Comparison of ENCODE assay signal across 29 cellular contexts in the genomic region with DNA sequence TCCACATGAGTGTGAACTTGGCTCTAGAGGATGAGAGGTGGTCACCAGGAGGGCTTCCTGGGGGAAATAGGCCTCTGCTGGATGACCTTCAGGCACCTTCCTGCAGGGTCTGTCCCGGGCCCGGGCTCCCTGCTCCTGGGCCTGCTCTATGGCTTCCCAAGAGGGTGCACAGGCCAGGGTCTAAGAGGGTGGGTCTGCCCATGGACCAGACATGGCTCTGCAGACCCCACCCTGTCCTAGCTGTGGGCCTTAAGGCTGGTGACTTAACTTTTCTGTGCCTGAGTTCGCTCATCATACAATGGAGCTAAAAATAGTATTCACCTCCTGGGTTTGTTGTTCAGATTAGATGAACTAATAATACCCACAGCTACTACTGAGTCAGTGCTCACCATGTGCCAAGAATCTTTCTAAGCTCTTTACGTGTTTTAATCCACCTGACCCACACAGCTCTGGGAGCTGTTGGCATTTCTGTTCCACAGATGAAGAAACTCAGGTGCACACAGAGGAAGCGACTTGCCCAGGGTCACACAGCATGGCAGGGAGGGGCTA. TPM values are rescaled to one million over a fixed set of nuclear protein-coding genes. Genes with fewer than 3 reads are reported as not detected.
DNase-seq lines count a peak whose midpoint lies in the region; ATAC-seq and TF ChIP-seq lines count a peak whose summit lies in the region.
"Had no signal": no experiment of that assay in that cellular context is flagged by ENCODE, and none has a peak within 500 bp of the region (broad histone marks: within the 10 kb centered on the region; RNA-seq: fewer than 3 reads in every experiment).

No MANE protein-coding gene starts in this region.

- H3K4me1 ChIP-seq in BLaER1 treated with 17β-estradiol and CSF1 and Interleukin-3, amounts not matched to agents 10 nM and 100 nM = peaks cover 0 to 58% (median 43%) of the 10 kb centered on the region in 10 experiments; a peak in 13 of 20 replicates
- no peaks in the 10 kb centered on the region for H3K4me1 ChIP-seq in RWPE2 (ENCODE audit: insufficient read depth, poor library complexity, severe bottlenecking)
- H3K4me1 ChIP-seq: spleen had no signal

- H3K27me3 Mint-ChIP-seq in activated naive CD8-positive, alpha-beta T cell treated with anti-CD3 and anti-CD28 coated beads for 36 hours = peaks cover 4% of the 10 kb centered on the region

- no peak for DNase-seq in RWPE2 (ENCODE audit: low spot score)
- DNase-seq in epithelial cell of prostate (ENCODE audit: low read depth, low spot score) = peak; percentile 12
- peak; percentile 37 for DNase-seq in non-pigmented ciliary epithelial cell (ENCODE audit: low read depth)
- DNase-seq in activated naive CD8-positive, alpha-beta T cell treated with anti-CD3 and anti-CD28 coated beads for 36 hours = no peak
- DNase-seq in NCI-H748 (lab: John Stamatoyannopoulos, UW; ENCODE audit: unreplicated experiment) = no peak
- no peak for DNase-seq in NCI-H526 treated with DMSO at 0.1 percent for 48 hours (lab: John Stamatoyannopoulos, UW)
- DNase-seq: activated CD4-positive, alpha-beta T cell treated with anti-CD3 and anti-CD28 coated beads, Interleukin-2, amount 50 U/mL, for 48 hours; activated CD4-positive, CD25-positive, alpha-beta regulatory T cell; activated CD8-positive, alpha-beta memory T cell treated with anti-CD3 and anti-CD28 coated beads, Interleukin-2, amount 50 U/mL, for 4 hours; CD8-positive, alpha-beta T cell; DMS 273 treated with DMSO at 0.1 percent for 48 hours; effector CD8-positive, alpha-beta T cell; left cardiac atrium; mesendoderm; naive B cell; NCI-H1092 treated with DMSO at 0.1 percent for 48 hours; NCI-H1930; NCI-H82; occipital lobe; OCI-M1; SHP77 treated with DMSO at 0.1 percent for 48 hours; spleen; stimulated activated CD4-positive, alpha-beta T cell treated with anti-CD3 and anti-CD28 coated beads, Interleukin-2, amount 100 ng/mL, for 48 hours had no signal

- no peaks in the 10 kb centered on the region for H3K36me3 ChIP-seq in BLaER1 treated with 17β-estradiol and CSF1 and Interleukin-3, amounts not matched to agents 10 nM and 100 nM
- H3K36me3 ChIP-seq in RWPE2 (ENCODE audit: low read depth) = no peaks in the 10 kb centered on the region
- H3K36me3 ChIP-seq: ascending aorta, esophagus muscularis mucosa, spleen had no signal

- peaks cover 0 to 9% (median 0%) of the 10 kb centered on the region in 11 experiments; a peak in 5 of 22 replicates for H3K27me3 ChIP-seq in BLaER1 treated with 17β-estradiol and CSF1 and Interleukin-3, amounts not matched to agents 10 nM and 100 nM
- no peaks in the 10 kb centered on the region for H3K27me3 ChIP-seq in RWPE2 (ENCODE audit: insufficient read depth, poor library complexity, severe bottlenecking)
- H3K27me3 ChIP-seq: ascending aorta had no signal

- no peaks in the 10 kb centered on the region for H3K9me3 ChIP-seq in BLaER1 treated with 17β-estradiol and CSF1 and Interleukin-3, amounts not matched to agents 10 nM and 100 nM (replicated peaks in 1 of 11)
- H3K9me3 ChIP-seq in RWPE2 (ENCODE audit: severe bottlenecking) = no peaks in the 10 kb centered on the region
- H3K9me3 ChIP-seq: ascending aorta, esophagus muscularis mucosa, spleen had no signal

- no peak overlapping the region for H3K9ac ChIP-seq in BLaER1 treated with 17β-estradiol and CSF1 and Interleukin-3, amounts not matched to agents 10 nM and 100 nM

- H3K4me3 Mint-ChIP-seq in activated naive CD8-positive, alpha-beta T cell treated with anti-CD3 and anti-CD28 coated beads for 36 hours = no peak overlapping the region
- H3K4me3 Mint-ChIP-seq: activated naive CD4-positive, alpha-beta T cell treated with anti-CD3 and anti-CD28 coated beads, Interleukin-2, amount 50 U/mL, for 24 hours; CD8-positive, alpha-beta T cell; stimulated activated effector memory CD8-positive, alpha-beta T cell treated with anti-CD3 and anti-CD28 coated beads, Interleukin-12 subunit alpha, Interleukin-12 subunit beta, amount 100 ng/mL, for 72 hours had no signal

- peak; percentile 23; the same call in 1 of the 3 replicates for ATAC-seq in RWPE2 (ENCODE audit: low read depth)
- ATAC-seq: CD8-positive, alpha-beta T cell; HCT116; stimulated activated effector memory CD8-positive, alpha-beta T cell treated with anti-CD3 and anti-CD28 coated beads, Interleukin-12 subunit alpha, Interleukin-12 subunit beta, amount 100 ng/mL, for 72 hours had no signal

- H3K4me3 ChIP-seq in BLaER1 treated with 17β-estradiol and CSF1 and Interleukin-3, amounts not matched to agents 10 nM and 100 nM = no peak overlapping the region
- no peak overlapping the region for H3K4me3 ChIP-seq in RWPE2 (ENCODE audit: severe bottlenecking)
- H3K4me3 ChIP-seq: ascending aorta, esophagus muscularis mucosa, spleen had no signal

- peak overlapping the region in 8 of 11 experiments; percentile 5 to 51 (median 34); a peak in 11 of 22 replicates for H3K4me2 ChIP-seq in BLaER1 treated with 17β-estradiol and CSF1 and Interleukin-3, amounts not matched to agents 10 nM and 100 nM

- no peak for TF ChIP-seq CTCF in RWPE2 (IDR thresholded peaks at IDR 0.05; ENCODE audit: poor library complexity, severe bottlenecking)

- H3K27ac ChIP-seq in BLaER1 treated with 17β-estradiol and CSF1 and Interleukin-3, amounts not matched to agents 10 nM and 100 nM = no peak overlapping the region
- H3K27ac ChIP-seq in RWPE2 (ENCODE audit: poor library complexity, severe bottlenecking) (no peak overlapping the region), epithelial cell of prostate (no peak overlapping the region)
- H3K27ac ChIP-seq: ascending aorta, esophagus muscularis mucosa, spleen had no signal

- H3K9me3 Mint-ChIP-seq in activated naive CD8-positive, alpha-beta T cell treated with anti-CD3 and anti-CD28 coated beads for 36 hours = no peaks in the 10 kb centered on the region
- H3K9me3 Mint-ChIP-seq: activated naive CD4-positive, alpha-beta T cell treated with anti-CD3 and anti-CD28 coated beads, Interleukin-2, amount 50 U/mL, for 24 hours; CD8-positive, alpha-beta T cell; stimulated activated effector memory CD8-positive, alpha-beta T cell treated with anti-CD3 and anti-CD28 coated beads, Interleukin-12 subunit alpha, Interleukin-12 subunit beta, amount 100 ng/mL, for 72 hours had no signal

- peaks cover 0 to 7% (median 0%) of the 10 kb centered on the region in 11 experiments; a peak in 4 of 22 replicates for H4K20me1 ChIP-seq in BLaER1 treated with 17β-estradiol and CSF1 and Interleukin-3, amounts not matched to agents 10 nM and 100 nM

- H3K27ac Mint-ChIP-seq in activated naive CD8-positive, alpha-beta T cell treated with anti-CD3 and anti-CD28 coated beads for 36 hours = no peak overlapping the region
- H3K27ac Mint-ChIP-seq: activated naive CD4-positive, alpha-beta T cell treated with anti-CD3 and anti-CD28 coated beads, Interleukin-2, amount 50 U/mL, for 24 hours; CD8-positive, alpha-beta T cell; naive B cell; stimulated activated effector memory CD8-positive, alpha-beta T cell treated with anti-CD3 and anti-CD28 coated beads, Interleukin-12 subunit alpha, Interleukin-12 subunit beta, amount 100 ng/mL, for 72 hours had no signal

- no peaks in the 10 kb centered on the region for H3K36me3 Mint-ChIP-seq in activated naive CD8-positive, alpha-beta T cell treated with anti-CD3 and anti-CD28 coated beads for 36 hours
- H3K36me3 Mint-ChIP-seq: activated naive CD4-positive, alpha-beta T cell treated with anti-CD3 and anti-CD28 coated beads, Interleukin-2, amount 50 U/mL, for 24 hours; CD8-positive, alpha-beta T cell; naive B cell; stimulated activated effector memory CD8-positive, alpha-beta T cell treated with anti-CD3 and anti-CD28 coated beads, Interleukin-12 subunit alpha, Interleukin-12 subunit beta, amount 100 ng/mL, for 72 hours had no signal

- H3K4me1 Mint-ChIP-seq in activated naive CD8-positive, alpha-beta T cell treated with anti-CD3 and anti-CD28 coated beads for 36 hours = no peaks in the 10 kb centered on the region
- H3K4me1 Mint-ChIP-seq: activated naive CD4-positive, alpha-beta T cell treated with anti-CD3 and anti-CD28 coated beads, Interleukin-2, amount 50 U/mL, for 24 hours; naive B cell; stimulated activated effector memory CD8-positive, alpha-beta T cell treated with anti-CD3 and anti-CD28 coated beads, Interleukin-12 subunit alpha, Interleukin-12 subunit beta, amount 100 ng/mL, for 72 hours had no signal

RNA-seq across cellular contexts. Expression of a gene that starts 14.4 kb away (rescaled TPM):
- not detected for total RNA-seq in activated naive CD8-positive, alpha-beta T cell treated with anti-CD3 and anti-CD28 coated beads for 36 hours
- total RNA-seq: CD8-positive, alpha-beta T cell had no signal

Comparison
In these comparisons a context has a peak if more than half of its experiments do, and no peak if none do; other contexts are left out.
1. DNase-seq: peak in epithelial cell of prostate (single experiment) and non-pigmented ciliary epithelial cell (single experiment); none in RWPE2 (single experiment), activated naive CD8-positive, alpha-beta T cell treated with anti-CD3 and anti-CD28 coated beads for 36 hours (single experiment), NCI-H748 (single experiment) and NCI-H526 treated with DMSO at 0.1 percent for 48 hours (single experiment).